ENCODE assay signal across 1 cellular context in the genomic region with DNA sequence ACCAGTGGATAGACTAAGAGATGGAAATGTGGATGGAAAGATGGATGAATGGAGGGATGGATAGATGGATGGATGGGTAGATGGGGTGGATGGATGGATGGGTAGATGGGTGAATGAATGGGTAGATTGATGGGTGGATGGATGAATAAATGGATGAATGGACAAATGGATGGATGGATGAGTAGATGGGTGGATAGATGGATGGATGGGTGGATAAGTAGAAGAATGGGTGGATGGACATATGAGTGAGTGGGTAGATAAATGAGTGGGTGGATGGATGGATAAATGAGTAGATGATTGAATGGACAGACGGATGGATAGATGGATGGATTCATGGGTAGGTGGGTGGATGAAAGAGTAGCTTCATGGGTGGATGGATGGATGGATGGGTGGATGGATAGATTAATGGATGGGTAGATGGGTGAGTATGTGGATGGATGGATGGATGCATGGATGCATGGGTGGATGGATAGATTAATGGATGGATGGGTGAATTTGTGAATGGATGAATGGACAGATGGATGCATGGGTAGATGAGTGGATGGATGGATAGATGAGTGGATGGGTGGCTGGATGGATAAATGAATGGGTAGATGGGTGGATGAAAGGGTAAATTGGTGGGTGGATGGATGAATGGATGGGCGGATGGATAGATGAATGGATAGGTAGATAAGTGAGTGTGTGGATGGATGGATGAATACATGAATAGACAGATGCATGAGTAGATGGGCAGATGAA.
A peak's percentile ranks its signal among the peaks of the same experiment; 100 is the strongest.
TF ChIP-seq lines count a peak whose summit lies in the region.

No MANE protein-coding gene starts in this region.

TF ChIP-seq in HEK293, 187 proteins besides CTCF, POLR2A, EP300 and RAD21 (continued from another document):
- TF ChIP-seq, protein P1, sequence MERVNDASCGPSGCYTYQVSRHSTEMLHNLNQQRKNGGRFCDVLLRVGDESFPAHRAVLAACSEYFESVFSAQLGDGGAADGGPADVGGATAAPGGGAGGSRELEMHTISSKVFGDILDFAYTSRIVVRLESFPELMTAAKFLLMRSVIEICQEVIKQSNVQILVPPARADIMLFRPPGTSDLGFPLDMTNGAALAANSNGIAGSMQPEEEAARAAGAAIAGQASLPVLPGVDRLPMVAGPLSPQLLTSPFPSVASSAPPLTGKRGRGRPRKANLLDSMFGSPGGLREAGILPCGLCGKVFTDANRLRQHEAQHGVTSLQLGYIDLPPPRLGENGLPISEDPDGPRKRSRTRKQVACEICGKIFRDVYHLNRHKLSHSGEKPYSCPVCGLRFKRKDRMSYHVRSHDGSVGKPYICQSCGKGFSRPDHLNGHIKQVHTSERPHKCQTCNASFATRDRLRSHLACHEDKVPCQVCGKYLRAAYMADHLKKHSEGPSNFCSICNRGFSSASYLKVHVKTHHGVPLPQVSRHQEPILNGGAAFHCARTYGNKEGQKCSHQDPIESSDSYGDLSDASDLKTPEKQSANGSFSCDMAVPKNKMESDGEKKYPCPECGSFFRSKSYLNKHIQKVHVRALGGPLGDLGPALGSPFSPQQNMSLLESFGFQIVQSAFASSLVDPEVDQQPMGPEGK (tag by site-specific recombination; IDR thresholded peaks at IDR 0.05) = no peak
- TF ChIP-seq ZNF791 (tag by site-specific recombination; IDR thresholded peaks at IDR 0.05) = no peak
- TF ChIP-seq ZNF19 (tag by site-specific recombination; IDR thresholded peaks at IDR 0.05; ENCODE audit: low read depth) = no peak
- no peak for TF ChIP-seq HOXA7 (CRISPR knock-in tag; IDR thresholded peaks at IDR 0.05; ENCODE audit: borderline replicate concordance)
- TF ChIP-seq ZFHX2 (tag by site-specific recombination; conservative IDR thresholded peaks at IDR 0.05) = peak; percentile 59
- no peak for TF ChIP-seq ZNF561 (tag by site-specific recombination; IDR thresholded peaks at IDR 0.05; ENCODE audit: borderline replicate concordance)
- TF ChIP-seq OVOL3 (tag by site-specific recombination; IDR thresholded peaks at IDR 0.05) = no peak
- TF ChIP-seq GLI2 (tag by site-specific recombination; IDR thresholded peaks at IDR 0.05; ENCODE audit: borderline replicate concordance, low read depth) = no peak
- TF ChIP-seq ZNF175 (tag by site-specific recombination; IDR thresholded peaks at IDR 0.05) = no peak
- TF ChIP-seq ZNF23 (tag by site-specific recombination; IDR thresholded peaks at IDR 0.05; ENCODE audit: borderline replicate concordance) = no peak
- TF ChIP-seq ZNF366 (tag by site-specific recombination; conservative IDR thresholded peaks at IDR 0.05) = peak; percentile 96
- no peak for TF ChIP-seq ZNF629 (tag by site-specific recombination; IDR thresholded peaks at IDR 0.05)
- TF ChIP-seq, protein P2, sequence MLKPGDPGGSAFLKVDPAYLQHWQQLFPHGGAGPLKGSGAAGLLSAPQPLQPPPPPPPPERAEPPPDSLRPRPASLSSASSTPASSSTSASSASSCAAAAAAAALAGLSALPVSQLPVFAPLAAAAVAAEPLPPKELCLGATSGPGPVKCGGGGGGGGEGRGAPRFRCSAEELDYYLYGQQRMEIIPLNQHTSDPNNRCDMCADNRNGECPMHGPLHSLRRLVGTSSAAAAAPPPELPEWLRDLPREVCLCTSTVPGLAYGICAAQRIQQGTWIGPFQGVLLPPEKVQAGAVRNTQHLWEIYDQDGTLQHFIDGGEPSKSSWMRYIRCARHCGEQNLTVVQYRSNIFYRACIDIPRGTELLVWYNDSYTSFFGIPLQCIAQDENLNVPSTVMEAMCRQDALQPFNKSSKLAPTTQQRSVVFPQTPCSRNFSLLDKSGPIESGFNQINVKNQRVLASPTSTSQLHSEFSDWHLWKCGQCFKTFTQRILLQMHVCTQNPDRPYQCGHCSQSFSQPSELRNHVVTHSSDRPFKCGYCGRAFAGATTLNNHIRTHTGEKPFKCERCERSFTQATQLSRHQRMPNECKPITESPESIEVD (tag by site-specific recombination; IDR thresholded peaks at IDR 0.05) = no peak
- TF ChIP-seq EGR2 (tag by site-specific recombination; IDR thresholded peaks at IDR 0.05; ENCODE audit: low read depth) = peak; percentile 80
- TF ChIP-seq ZNF76 (tag by site-specific recombination; IDR thresholded peaks at IDR 0.05; ENCODE audit: borderline replicate concordance, low read depth) = no peak
- TF ChIP-seq ZNF16 (tag by site-specific recombination; IDR thresholded peaks at IDR 0.05; ENCODE audit: low read depth) = no peak
- TF ChIP-seq SETDB1 (IDR thresholded peaks at IDR 0.05; ENCODE audit: insufficient read length, low read length) = no peak
- TF ChIP-seq ZNF341 (tag by site-specific recombination; IDR thresholded peaks at IDR 0.05; ENCODE audit: low read depth) = no peak
- TF ChIP-seq, protein P3, sequence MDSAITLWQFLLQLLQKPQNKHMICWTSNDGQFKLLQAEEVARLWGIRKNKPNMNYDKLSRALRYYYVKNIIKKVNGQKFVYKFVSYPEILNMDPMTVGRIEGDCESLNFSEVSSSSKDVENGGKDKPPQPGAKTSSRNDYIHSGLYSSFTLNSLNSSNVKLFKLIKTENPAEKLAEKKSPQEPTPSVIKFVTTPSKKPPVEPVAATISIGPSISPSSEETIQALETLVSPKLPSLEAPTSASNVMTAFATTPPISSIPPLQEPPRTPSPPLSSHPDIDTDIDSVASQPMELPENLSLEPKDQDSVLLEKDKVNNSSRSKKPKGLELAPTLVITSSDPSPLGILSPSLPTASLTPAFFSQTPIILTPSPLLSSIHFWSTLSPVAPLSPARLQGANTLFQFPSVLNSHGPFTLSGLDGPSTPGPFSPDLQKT (IDR thresholded peaks at IDR 0.05; ENCODE audit: borderline replicate concordance, low read depth, low read length) = no peak
- TF ChIP-seq, protein P4, sequence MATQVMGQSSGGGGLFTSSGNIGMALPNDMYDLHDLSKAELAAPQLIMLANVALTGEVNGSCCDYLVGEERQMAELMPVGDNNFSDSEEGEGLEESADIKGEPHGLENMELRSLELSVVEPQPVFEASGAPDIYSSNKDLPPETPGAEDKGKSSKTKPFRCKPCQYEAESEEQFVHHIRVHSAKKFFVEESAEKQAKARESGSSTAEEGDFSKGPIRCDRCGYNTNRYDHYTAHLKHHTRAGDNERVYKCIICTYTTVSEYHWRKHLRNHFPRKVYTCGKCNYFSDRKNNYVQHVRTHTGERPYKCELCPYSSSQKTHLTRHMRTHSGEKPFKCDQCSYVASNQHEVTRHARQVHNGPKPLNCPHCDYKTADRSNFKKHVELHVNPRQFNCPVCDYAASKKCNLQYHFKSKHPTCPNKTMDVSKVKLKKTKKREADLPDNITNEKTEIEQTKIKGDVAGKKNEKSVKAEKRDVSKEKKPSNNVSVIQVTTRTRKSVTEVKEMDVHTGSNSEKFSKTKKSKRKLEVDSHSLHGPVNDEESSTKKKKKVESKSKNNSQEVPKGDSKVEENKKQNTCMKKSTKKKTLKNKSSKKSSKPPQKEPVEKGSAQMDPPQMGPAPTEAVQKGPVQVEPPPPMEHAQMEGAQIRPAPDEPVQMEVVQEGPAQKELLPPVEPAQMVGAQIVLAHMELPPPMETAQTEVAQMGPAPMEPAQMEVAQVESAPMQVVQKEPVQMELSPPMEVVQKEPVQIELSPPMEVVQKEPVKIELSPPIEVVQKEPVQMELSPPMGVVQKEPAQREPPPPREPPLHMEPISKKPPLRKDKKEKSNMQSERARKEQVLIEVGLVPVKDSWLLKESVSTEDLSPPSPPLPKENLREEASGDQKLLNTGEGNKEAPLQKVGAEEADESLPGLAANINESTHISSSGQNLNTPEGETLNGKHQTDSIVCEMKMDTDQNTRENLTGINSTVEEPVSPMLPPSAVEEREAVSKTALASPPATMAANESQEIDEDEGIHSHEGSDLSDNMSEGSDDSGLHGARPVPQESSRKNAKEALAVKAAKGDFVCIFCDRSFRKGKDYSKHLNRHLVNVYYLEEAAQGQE (tag by site-specific recombination; IDR thresholded peaks at IDR 0.05) = no peak
- TF ChIP-seq, protein P5, sequence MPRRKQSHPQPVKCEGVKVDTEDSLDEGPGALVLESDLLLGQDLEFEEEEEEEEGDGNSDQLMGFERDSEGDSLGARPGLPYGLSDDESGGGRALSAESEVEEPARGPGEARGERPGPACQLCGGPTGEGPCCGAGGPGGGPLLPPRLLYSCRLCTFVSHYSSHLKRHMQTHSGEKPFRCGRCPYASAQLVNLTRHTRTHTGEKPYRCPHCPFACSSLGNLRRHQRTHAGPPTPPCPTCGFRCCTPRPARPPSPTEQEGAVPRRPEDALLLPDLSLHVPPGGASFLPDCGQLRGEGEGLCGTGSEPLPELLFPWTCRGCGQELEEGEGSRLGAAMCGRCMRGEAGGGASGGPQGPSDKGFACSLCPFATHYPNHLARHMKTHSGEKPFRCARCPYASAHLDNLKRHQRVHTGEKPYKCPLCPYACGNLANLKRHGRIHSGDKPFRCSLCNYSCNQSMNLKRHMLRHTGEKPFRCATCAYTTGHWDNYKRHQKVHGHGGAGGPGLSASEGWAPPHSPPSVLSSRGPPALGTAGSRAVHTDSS (tag by site-specific recombination; IDR thresholded peaks at IDR 0.05) = no peak
- no peak for TF ChIP-seq ZNF112 (tag by site-specific recombination; IDR thresholded peaks at IDR 0.05)
- no peak for TF ChIP-seq ZNF560 (tag by site-specific recombination; IDR thresholded peaks at IDR 0.05; ENCODE audit: borderline replicate concordance)
- no peak for TF ChIP-seq ZNF670 (tag by site-specific recombination; IDR thresholded peaks at IDR 0.05; ENCODE audit: low read depth)
- no peak for TF ChIP-seq ZNF350 (tag by site-specific recombination; IDR thresholded peaks at IDR 0.05)
- no peak for TF ChIP-seq HOXD13 (CRISPR knock-in tag; IDR thresholded peaks at IDR 0.05; ENCODE audit: borderline replicate concordance)
- TF ChIP-seq ZNF302 (tag by site-specific recombination; IDR thresholded peaks at IDR 0.05; ENCODE audit: low read depth) = no peak
- no peak for TF ChIP-seq GFI1B (tag by site-specific recombination; IDR thresholded peaks at IDR 0.05)
- no peak for TF ChIP-seq ZNF223 (tag by site-specific recombination; IDR thresholded peaks at IDR 0.05)
- TF ChIP-seq, protein P6, sequence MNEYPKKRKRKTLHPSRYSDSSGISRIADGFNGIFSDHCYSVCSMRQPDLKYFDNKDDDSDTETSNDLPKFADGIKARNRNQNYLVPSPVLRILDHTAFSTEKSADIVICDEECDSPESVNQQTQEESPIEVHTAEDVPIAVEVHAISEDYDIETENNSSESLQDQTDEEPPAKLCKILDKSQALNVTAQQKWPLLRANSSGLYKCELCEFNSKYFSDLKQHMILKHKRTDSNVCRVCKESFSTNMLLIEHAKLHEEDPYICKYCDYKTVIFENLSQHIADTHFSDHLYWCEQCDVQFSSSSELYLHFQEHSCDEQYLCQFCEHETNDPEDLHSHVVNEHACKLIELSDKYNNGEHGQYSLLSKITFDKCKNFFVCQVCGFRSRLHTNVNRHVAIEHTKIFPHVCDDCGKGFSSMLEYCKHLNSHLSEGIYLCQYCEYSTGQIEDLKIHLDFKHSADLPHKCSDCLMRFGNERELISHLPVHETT (tag by site-specific recombination; IDR thresholded peaks at IDR 0.05) = no peak
- no peak for TF ChIP-seq ZNF529 (tag by site-specific recombination; IDR thresholded peaks at IDR 0.05; ENCODE audit: insufficient replicate concordance)
- no peak for TF ChIP-seq ZNF391 (tag by site-specific recombination; IDR thresholded peaks at IDR 0.05; ENCODE audit: borderline replicate concordance, low read depth)
- TF ChIP-seq, protein P7, sequence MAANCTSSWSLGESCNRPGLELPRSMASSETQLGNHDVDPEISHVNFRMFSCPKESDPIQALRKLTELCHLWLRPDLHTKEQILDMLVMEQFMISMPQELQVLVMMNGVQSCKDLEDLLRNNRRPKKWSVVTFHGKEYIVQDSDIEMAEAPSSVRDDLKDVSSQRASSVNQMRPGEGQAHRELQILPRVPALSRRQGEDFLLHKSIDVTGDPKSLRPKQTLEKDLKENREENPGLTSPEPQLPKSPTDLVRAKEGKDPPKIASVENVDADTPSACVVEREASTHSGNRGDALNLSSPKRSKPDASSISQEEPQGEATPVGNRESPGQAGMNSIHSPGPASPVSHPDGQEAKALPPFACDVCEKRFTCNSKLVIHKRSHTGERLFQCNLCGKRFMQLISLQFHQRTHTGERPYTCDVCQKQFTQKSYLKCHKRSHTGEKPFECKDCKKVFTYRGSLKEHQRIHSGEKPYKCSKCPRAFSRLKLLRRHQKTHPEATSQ (tag by site-specific recombination; IDR thresholded peaks at IDR 0.05) = no peak
- no peak for TF ChIP-seq ZBTB48 (tag by site-specific recombination; IDR thresholded peaks at IDR 0.05)
- peak; percentile 32; the same call in 1 of the 2 replicates for TF ChIP-seq YY2 (tag by site-specific recombination; IDR thresholded peaks at IDR 0.05)
- peak; percentile 95 for TF ChIP-seq ZBTB17 (tag by site-specific recombination; IDR thresholded peaks at IDR 0.05)
- no peak for TF ChIP-seq ZNF274 (IDR thresholded peaks at IDR 0.05; ENCODE audit: low read length)
- TF ChIP-seq ZNF274 (tag by site-specific recombination; IDR thresholded peaks at IDR 0.05; ENCODE audit: borderline replicate concordance) = 0 out of 2 replicates have a peak, but pooled peaks have one; percentile 14
- no peak for TF ChIP-seq ZFP41 (tag by site-specific recombination; IDR thresholded peaks at IDR 0.05; ENCODE audit: borderline replicate concordance)
- no peak for TF ChIP-seq ZNF416 (tag by site-specific recombination; IDR thresholded peaks at IDR 0.05)
- TF ChIP-seq ZNF664 (tag by site-specific recombination; IDR thresholded peaks at IDR 0.05) = no peak
- TF ChIP-seq ZNF121 (tag by site-specific recombination; IDR thresholded peaks at IDR 0.05) = no peak
- no peak for TF ChIP-seq WT1 (tag by site-specific recombination; IDR thresholded peaks at IDR 0.05)
- TF ChIP-seq ZFP3 (tag by site-specific recombination; IDR thresholded peaks at IDR 0.05; ENCODE audit: low read depth) = no peak
- TF ChIP-seq ZNF747 (tag by site-specific recombination; IDR thresholded peaks at IDR 0.05) = no peak
- TF ChIP-seq ZNF292 (tag by site-specific recombination; IDR thresholded peaks at IDR 0.05; ENCODE audit: borderline replicate concordance, low read depth) = no peak
